ENCODE assay signal across 9 cellular contexts in the genomic region with DNA sequence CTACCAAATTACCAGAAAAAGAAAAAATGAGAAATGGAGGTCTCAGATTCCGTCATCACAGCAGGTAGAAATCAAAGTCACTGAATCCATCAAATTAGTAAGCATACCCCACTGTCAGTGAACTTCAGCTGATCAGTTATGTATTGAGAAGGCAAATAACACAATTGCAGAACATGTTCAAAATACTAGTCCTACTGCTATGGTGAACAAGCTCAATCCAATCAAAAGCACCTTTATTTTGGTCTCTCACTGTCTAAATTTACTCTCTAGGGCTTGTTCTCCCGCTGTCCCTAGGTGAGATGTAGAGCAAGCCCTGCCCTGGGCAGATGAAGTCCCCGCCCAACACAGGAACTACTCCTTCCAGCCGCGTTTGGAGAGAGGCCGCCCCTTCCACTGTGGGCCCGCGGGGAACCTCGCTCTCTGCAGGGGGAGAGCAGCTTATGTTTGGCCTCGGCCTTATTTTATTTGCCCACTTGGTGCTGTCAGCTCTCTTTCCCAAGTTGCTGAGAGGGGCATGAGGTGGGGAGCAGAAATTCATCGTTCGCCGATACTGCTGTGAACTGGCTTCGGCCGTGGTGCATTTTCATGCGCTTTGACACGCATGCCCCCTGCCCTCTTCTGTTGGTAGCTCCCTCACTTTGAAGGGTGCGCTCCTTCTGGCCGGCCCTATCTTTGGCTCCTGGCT. TPM values are rescaled to one million over a fixed set of nuclear protein-coding genes. Genes with fewer than 3 reads are reported as not detected.
DNase-seq lines count a peak whose midpoint lies in the region; ATAC-seq, FAIRE-seq and TF ChIP-seq lines count a peak whose summit lies in the region.
"Had no signal": no experiment of that assay in that cellular context is flagged by ENCODE, and none has a peak within 500 bp of the region (broad histone marks: within the 10 kb centered on the region; RNA-seq: fewer than 3 reads in every experiment).

No MANE protein-coding gene starts in this region.

- TF ChIP-seq CTCF in natural killer cell (IDR thresholded peaks at IDR 0.05) (no peak), bronchial epithelial cell (IDR thresholded peaks at IDR 0.05; ENCODE audit: insufficient read depth, low read length, severe bottlenecking) (no peak), lower lobe of right lung (IDR thresholded peaks at IDR 0.05) (no peak), upper lobe of left lung (IDR thresholded peaks at IDR 0.05) (no peak)

- TF ChIP-seq EP300 in upper lobe of left lung (IDR thresholded peaks at IDR 0.05) = no peak

- H3K27me3 ChIP-seq in bronchial epithelial cell (ENCODE audit: control insufficient read depth, insufficient read depth, low read length) = no peaks in the 10 kb centered on the region
- no peaks in the 10 kb centered on the region for H3K27me3 ChIP-seq in lower lobe of right lung (ENCODE audit: low read depth)
- H3K27me3 ChIP-seq in upper lobe of left lung = no peaks in the 10 kb centered on the region

- H3K4me3 Mint-ChIP-seq in natural killer cell = peak overlapping the region; percentile 60
- no peak overlapping the region for H3K4me3 Mint-ChIP-seq in natural killer cell treated with Interleukin-12 subunit alpha and Interleukin-12 subunit beta and Interleukin-15 and Interleukin-18, amount 100 ng/mL, for 72 hours

- H3K27me3 Mint-ChIP-seq in natural killer cell (ENCODE audit: low read depth in 2 of 2) = no peaks in the 10 kb centered on the region
- H3K27me3 Mint-ChIP-seq in natural killer cell treated with Interleukin-12 subunit alpha and Interleukin-12 subunit beta and Interleukin-15 and Interleukin-18, amount 100 ng/mL, for 72 hours = no peaks in the 10 kb centered on the region

- peaks cover 16 to 26% of the 10 kb centered on the region in 2 donors for H3K4me1 Mint-ChIP-seq in natural killer cell
- H3K4me1 Mint-ChIP-seq in natural killer cell treated with Interleukin-12 subunit alpha and Interleukin-12 subunit beta and Interleukin-15 and Interleukin-18, amount 100 ng/mL, for 72 hours (ENCODE audit: low read depth in 2 of 2) = peaks cover 21 to 22% of the 10 kb centered on the region in 2 donors

- ATAC-seq in natural killer cell (peak; percentile 53 to 64 (median 61)), lower lobe of right lung (peak; percentile 50 to 80), upper lobe of left lung (ENCODE audit: low FRiP score in 2 of 2) (peak in 1 of 2 donors; percentile 54), HG02938 (IDR thresholded peaks at IDR 0.05; ENCODE audit: unreplicated experiment) (no peak)
- no peak for ATAC-seq in natural killer cell treated with Interleukin-12 subunit alpha and Interleukin-12 subunit beta and Interleukin-15 and Interleukin-18, amount 100 ng/mL, for 72 hours

- no peak for TF ChIP-seq POLR2A in upper lobe of left lung (IDR thresholded peaks at IDR 0.05)

- H3K27ac Mint-ChIP-seq in natural killer cell = peak overlapping the region in 1 of 2 donors; percentile 11
- H3K27ac Mint-ChIP-seq in natural killer cell treated with Interleukin-12 subunit alpha and Interleukin-12 subunit beta and Interleukin-15 and Interleukin-18, amount 100 ng/mL, for 72 hours = peak overlapping the region in 1 of 2 donors; percentile 89

- peak overlapping the region; percentile 13 for H3K4me3 ChIP-seq in bronchial epithelial cell (ENCODE audit: low read depth, low read length)
- H3K4me3 ChIP-seq in lower lobe of right lung = peak overlapping the region; percentile 25
- H3K4me3 ChIP-seq in upper lobe of left lung = peak overlapping the region in 3 of 4 donors; percentile 9 to 30 (median 9)

- H3K36me3 Mint-ChIP-seq in natural killer cell = peaks cover 9% of the 10 kb centered on the region
- peaks cover 8% of the 10 kb centered on the region for H3K36me3 Mint-ChIP-seq in natural killer cell treated with Interleukin-12 subunit alpha and Interleukin-12 subunit beta and Interleukin-15 and Interleukin-18, amount 100 ng/mL, for 72 hours

- 21 to 33% methylated on average over 13 to 19 of the region's 19 CpGs for WGBS in upper lobe of left lung, 2 donors

- H3K9me3 ChIP-seq in lower lobe of right lung (no peaks in the 10 kb centered on the region), upper lobe of left lung (no peaks in the 10 kb centered on the region)

- H3K27ac ChIP-seq in lower lobe of right lung (no peak overlapping the region), upper lobe of left lung (no peak overlapping the region)

- DNase-seq in natural killer cell (no peak), bronchial epithelial cell (ENCODE audit: low read depth) (no peak), lower lobe of right lung (peak; percentile 44), upper lobe of left lung (no peak), activated gamma-delta T cell treated with Interleukin-2 at 50 U/mL for 16 hours (no peak), COR-L47 (lab: John Stamatoyannopoulos, UW) (no peak)
- DNase-seq in natural killer cell treated with Interleukin-12 subunit alpha and Interleukin-12 subunit beta and Interleukin-15 and Interleukin-18, amount 100 ng/mL, for 72 hours (ENCODE audit: low spot score) = no peak

- no peaks in the 10 kb centered on the region for H3K9me3 Mint-ChIP-seq in natural killer cell
- no peaks in the 10 kb centered on the region for H3K9me3 Mint-ChIP-seq in natural killer cell treated with Interleukin-12 subunit alpha and Interleukin-12 subunit beta and Interleukin-15 and Interleukin-18, amount 100 ng/mL, for 72 hours

- H3K4me1 ChIP-seq in lower lobe of right lung (no peaks in the 10 kb centered on the region), upper lobe of left lung (peaks cover 0 to 7% (median 2%) of the 10 kb centered on the region in 4 donors)

- FAIRE-seq in bronchial epithelial cell (lab: Jason Lieb, UNC) = no peak
- FAIRE-seq: RCC 7860 had no signal

- intact Hi-C loops in natural killer cell (cut with micrococcal nuclease) = no loop called here
- intact Hi-C loops in lower lobe of right lung (cut with DNase I) = no loop called here

- H3K36me3 ChIP-seq in bronchial epithelial cell (ENCODE audit: control insufficient read depth, insufficient read depth, low read length) (peaks cover 10% of the 10 kb centered on the region), lower lobe of right lung (peaks cover 34% of the 10 kb centered on the region), upper lobe of left lung (peaks cover 10 to 38% (median 26%) of the 10 kb centered on the region in 4 donors)

RNA-seq across cellular contexts. Expression of gene MAP1LC3A, which starts 14.3 kb away (rescaled TPM):
- total RNA-seq in natural killer cell = 10 to 100 TPM; 12.7 to 20.4 (median 19.8) TPM
- total RNA-seq in natural killer cell treated with Interleukin-12 subunit alpha and Interleukin-12 subunit beta and Interleukin-15 and Interleukin-18, amount 100 ng/mL, for 72 hours = 1 to 10 TPM; 5.3 to 6.4 TPM
- total RNA-seq in bronchial epithelial cell = 6.6 and 12.7 TPM in 2 replicates
- 51.6 TPM for total RNA-seq in lower lobe of right lung
- total RNA-seq in upper lobe of left lung = 100 to 1,000 TPM in 1 of 6 donors, 10 to 100 TPM in 5; 41.9 to 148 (median 71.8) TPM

RNA-seq across cellular contexts. Expression of gene DYNLRB1, which starts 28.0 kb away (rescaled TPM):
- total RNA-seq in natural killer cell (10 to 100 TPM; 58.7 to 65.5 (median 61.4) TPM), bronchial epithelial cell (12.6 and 34.3 TPM in 2 replicates), lower lobe of right lung (161 TPM), upper lobe of left lung (100 to 1,000 TPM in 5 of 6 donors, 10 to 100 TPM in 1; 77.5 to 156 (median 122) TPM)
- 100 to 1,000 TPM in 1 of 2 donors, 10 to 100 TPM in 1; 71.4 to 120 TPM for total RNA-seq in natural killer cell treated with Interleukin-12 subunit alpha and Interleukin-12 subunit beta and Interleukin-15 and Interleukin-18, amount 100 ng/mL, for 72 hours

Comparison
In these comparisons a context has a peak if more than half of its experiments do, and no peak if none do; other contexts are left out.
1. ATAC-seq: peak in natural killer cell (3 of 3) and lower lobe of right lung (2 of 2); none in natural killer cell treated with Interleukin-12 subunit alpha and Interleukin-12 subunit beta and Interleukin-15 and Interleukin-18, amount 100 ng/mL, for 72 hours (0 of 2) and HG02938 (single experiment).
2. Peak in every context shown above with its lines, with median percentiles within 50 percentile points of each other: H3K4me3 ChIP-seq.